7 cellular contexts compared by ENCODE assay signal in genomic region chr10:14837003-14837755, GRCh38. TPM values are rescaled to one million over a fixed set of nuclear protein-coding genes. Genes with fewer than 3 reads are reported as not detected.
DNase-seq lines count a peak whose midpoint lies in the region; ATAC-seq and TF ChIP-seq lines count a peak whose summit lies in the region.

No MANE protein-coding gene starts in this region.

- no peaks in the 10 kb centered on the region for H3K9me3 Mint-ChIP-seq in T-cell

- peaks cover 21% of the 10 kb centered on the region for H3K36me3 Mint-ChIP-seq in T-cell

- H3K4me1 Mint-ChIP-seq in T-cell: peaks cover 27 to 33% (median 33%) of the 10 kb centered on the region in 3 donors

- H3K27ac ChIP-seq in HEK293 (ENCODE audit: extremely low read depth, low read depth, low read length) (peak overlapping the region; percentile 88), gastroesophageal sphincter (peak overlapping the region; percentile 91 to 99 (median 98))

- H3K4me3 ChIP-seq in HEK293 (ENCODE audit: low read depth, low read length) (peak overlapping the region; percentile 76), gastroesophageal sphincter (peak overlapping the region; percentile 83 to 96), skeletal muscle cell (ENCODE audit: low read depth, low read length) (peak overlapping the region; percentile 98)

- TF ChIP-seq POLR2A in gastroesophageal sphincter (IDR thresholded peaks at IDR 0.05): no peak

- TF ChIP-seq CTCF in HEK293 (tag by site-specific recombination; IDR thresholded peaks at IDR 0.05): no peak
- no peak for TF ChIP-seq CTCF in gastroesophageal sphincter (IDR thresholded peaks at IDR 0.05)

- POLR2A ChIA-PET in HEK293 (lab: Yijun Ruan, JAX) (interaction anchor here (0.5 to 3.9 kb wide), 18 partner anchors 10 to 392 kb away, joined by 3 to 68 read pairs (median 4); partner anchors contain the start of genes DCLRE1C, MEIG1, NMT2 and SUV39H2), T-cell (lab: Charles Lee) (interaction anchor here (0.6 to 2.2 kb wide), 26 partner anchors 10 to 652 kb away, joined by 3 to 14 read pairs (median 3); partner anchors contain the start of genes RPP38 (in 1 of the 2) and SUV39H2 (in 1 of the 2))

- peaks cover 19 to 22% of the 10 kb centered on the region in 2 experiments; a peak in 2 of 3 replicates for H3K36me3 ChIP-seq in HEK293 (ENCODE audit: control insufficient read depth in 2 of 2, insufficient read depth in 1 of 2, low read length in 2 of 2)
- peaks cover 0 to 25% of the 10 kb centered on the region in 2 donors for H3K36me3 ChIP-seq in gastroesophageal sphincter

- H3K4me1 ChIP-seq in HEK293 (ENCODE audit: control insufficient read depth, insufficient read depth, low read length) (peaks cover 5% of the 10 kb centered on the region; the same call in 1 of the 2 replicates), gastroesophageal sphincter (peaks cover 0 to 28% (median 11%) of the 10 kb centered on the region in 3 donors)

- H3K9me3 ChIP-seq in HEK293 (ENCODE audit: control insufficient read depth, insufficient read depth, low read depth, low read length) (no peaks in the 10 kb centered on the region), gastroesophageal sphincter (no peaks in the 10 kb centered on the region)

- H3K27me3 ChIP-seq in gastroesophageal sphincter: no peaks in the 10 kb centered on the region

- peak overlapping the region; percentile 88 to 97 (median 92) for H3K4me3 Mint-ChIP-seq in T-cell

- DNase-seq in T-cell (no peak), skeletal muscle cell (ENCODE audit: low read depth) (no peak), islet precursor cell (no peak)
- no peak for DNase-seq in NK-92 treated with Interleukin-12 subunit alpha and Interleukin-12 subunit beta, amount 100 ng/mL, for 24 hours (lab: John Stamatoyannopoulos, UW)
- DNase-seq in stimulated activated CD4-positive, alpha-beta T cell treated with anti-CD3 and anti-CD28 coated beads, Interleukin-15, amount 100 ng/mL, for 24 hours: no peak

- peak overlapping the region; percentile 95 to 96 for H3K27ac Mint-ChIP-seq in T-cell

- ATAC-seq in T-cell (replicated peaks in 1 of 4) (no peak), gastroesophageal sphincter (no peak)

- no peaks in the 10 kb centered on the region for H3K27me3 Mint-ChIP-seq in T-cell

- 20 to 28% methylated on average over 12 of the region's 14 CpGs for WGBS in gastroesophageal sphincter (ENCODE audit: low coverage in 1 of 2), 2 donors

- TF ChIP-seq EP300 in gastroesophageal sphincter (IDR thresholded peaks at IDR 0.05): no peak

- CTCF ChIA-PET in HEK293 (lab: Yijun Ruan, JAX): interaction anchor here (0.6 to 1.4 kb wide), 7 partner anchors 14 to 338 kb away, joined by 3 to 4 read pairs (median 3); no protein-coding TSS in a partner anchor
- CTCF ChIA-PET in T-cell (lab: Charles Lee): interaction anchor here (0.5 to 2.2 kb wide), 22 partner anchors 10 to 1535 kb away, joined by 3 to 13 read pairs (median 4); partner anchors contain the start of gene SUV39H2 (in 1 of the 2)

TF ChIP-seq in HEK293, 187 proteins besides CTCF, POLR2A, EP300 and RAD21 (continues in another document):
- TF ChIP-seq HOXD13 (CRISPR knock-in tag; IDR thresholded peaks at IDR 0.05; ENCODE audit: borderline replicate concordance): peak; percentile 40; the same call in 1 of the 2 replicates
- 0 out of 2 replicates have a peak, but pooled peaks have one; percentile 28 for TF ChIP-seq ZNF843 (tag by site-specific recombination; IDR thresholded peaks at IDR 0.05)
- TF ChIP-seq ZNF391 (tag by site-specific recombination; IDR thresholded peaks at IDR 0.05; ENCODE audit: borderline replicate concordance, low read depth): no peak
- no peak for TF ChIP-seq ZNF214 (tag by site-specific recombination; IDR thresholded peaks at IDR 0.05; ENCODE audit: borderline replicate concordance)
- no peak for TF ChIP-seq ZNF626 (tag by site-specific recombination; IDR thresholded peaks at IDR 0.05)
- TF ChIP-seq PRDM4 (tag by site-specific recombination; IDR thresholded peaks at IDR 0.05): no peak
- TF ChIP-seq ZNF660 (tag by site-specific recombination; IDR thresholded peaks at IDR 0.05): peak; percentile 79; the same call in 1 of the 2 replicates
- 0 out of 2 replicates have a peak, but pooled peaks have one; percentile 7 for TF ChIP-seq SP7 (tag by site-specific recombination; IDR thresholded peaks at IDR 0.05)
- TF ChIP-seq ZNF561 (tag by site-specific recombination; IDR thresholded peaks at IDR 0.05; ENCODE audit: borderline replicate concordance): 0 out of 2 replicates have a peak, but pooled peaks have one; percentile 56
- 0 out of 2 replicates have a peak, but pooled peaks have one; percentile 12 for TF ChIP-seq ZBTB11 (tag by site-specific recombination; conservative IDR thresholded peaks at IDR 0.05; ENCODE audit: low read depth)
- TF ChIP-seq ZNF664 (tag by site-specific recombination; IDR thresholded peaks at IDR 0.05): no peak
- TF ChIP-seq IKZF3 (tag by site-specific recombination; IDR thresholded peaks at IDR 0.05): peak; percentile 45; the same call in 1 of the 2 replicates
- 0 out of 2 replicates have a peak, but pooled peaks have one; percentile 30 for TF ChIP-seq ZNF366 (tag by site-specific recombination; conservative IDR thresholded peaks at IDR 0.05)
- TF ChIP-seq HIC1 (tag by site-specific recombination; IDR thresholded peaks at IDR 0.05): no peak
- TF ChIP-seq MZF1 (tag by site-specific recombination; IDR thresholded peaks at IDR 0.05; ENCODE audit: borderline replicate concordance): no peak
- no peak for TF ChIP-seq ZSCAN16 (tag by site-specific recombination; IDR thresholded peaks at IDR 0.05)

RNA-seq across cellular contexts. Expression of gene CDNF, which starts 0.7 kb away (rescaled TPM):
- 1 to 10 TPM; 1.5 to 4.0 (median 2.5) TPM for total RNA-seq in T-cell
- total RNA-seq in gastroesophageal sphincter: 1 to 10 TPM in 2 of 4 donors, under 1 TPM in 1, not detected in 1; 0.81 to 6.7 (median 2.3) TPM

RNA-seq across cellular contexts. Expression of gene HSPA14, which starts 0.9 kb away (rescaled TPM):
- total RNA-seq in T-cell: 10 to 100 TPM; 13.0 to 19.5 (median 15.0) TPM
- 10 to 100 TPM in 2 of 4 donors, 1 to 10 TPM in 2; 4.8 to 15.1 (median 9.9) TPM for total RNA-seq in gastroesophageal sphincter

RNA-seq across cellular contexts. Expression of gene MSANTD7, which starts 0.9 kb away (rescaled TPM):
- total RNA-seq in T-cell (10 to 100 TPM; 11.7 to 31.5 (median 14.9) TPM), gastroesophageal sphincter (10 to 100 TPM in 3 of 4 donors, 1 to 10 TPM in 1; 8.2 to 15.5 (median 11.6) TPM)

RNA-seq across cellular contexts. Expression of gene SUV39H2, which starts 41.5 kb away (rescaled TPM):
- total RNA-seq in T-cell (1 to 10 TPM; 2.4 to 5.1 (median 3.4) TPM), gastroesophageal sphincter (1 to 10 TPM; 4.4 to 6.2 (median 5.1) TPM)
